8 cellular contexts compared by ENCODE assay signal in the genomic region with DNA sequence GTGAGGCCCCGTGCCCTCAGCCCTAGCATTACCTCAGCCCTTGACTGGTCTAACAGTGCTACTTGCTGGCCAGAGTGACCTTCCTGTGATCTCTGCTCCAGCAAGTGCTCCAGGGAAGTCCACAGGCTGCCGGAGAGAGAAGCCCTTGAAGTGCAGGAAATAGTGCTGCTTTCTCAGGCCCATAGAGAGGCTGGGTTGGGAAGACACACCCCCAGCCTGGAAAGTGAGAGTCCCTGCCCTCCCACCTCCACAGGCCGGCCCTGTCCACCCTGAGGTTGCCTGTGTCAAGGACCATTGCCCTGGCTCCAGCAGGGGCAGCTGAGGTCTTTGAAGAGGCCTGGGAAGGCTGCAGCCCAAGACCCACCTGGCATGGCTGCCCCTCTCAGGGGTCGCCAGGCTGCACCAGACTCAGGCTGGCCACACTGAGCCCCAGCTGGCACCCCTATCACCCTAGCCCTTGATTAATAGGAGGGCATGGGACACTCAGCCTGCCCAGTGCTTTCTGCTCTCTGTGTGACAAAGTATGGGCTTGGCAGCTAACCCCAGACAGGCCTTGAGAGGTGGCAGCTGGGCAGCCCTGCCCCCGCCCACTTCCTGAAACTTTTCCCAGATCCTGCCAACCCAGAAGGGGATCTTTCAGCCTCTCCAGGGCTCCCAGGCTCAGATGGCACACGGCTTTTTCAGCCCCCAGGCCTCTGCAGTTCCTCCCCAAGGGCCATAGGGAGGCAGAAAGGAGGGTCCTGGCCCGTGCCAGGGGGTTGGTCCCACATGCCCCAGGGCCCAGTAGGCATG. TPM values are rescaled to one million over a fixed set of nuclear protein-coding genes. Genes with fewer than 3 reads are reported as not detected.
DNase-seq lines count a peak whose midpoint lies in the region; ATAC-seq and TF ChIP-seq lines count a peak whose summit lies in the region.

No MANE protein-coding gene starts in this region.

- no peak overlapping the region for H3K4me3 ChIP-seq in osteoblast (ENCODE audit: insufficient read depth, low read length)

- no peaks in the 10 kb centered on the region for H3K9me3 Mint-ChIP-seq in activated naive CD8-positive, alpha-beta T cell treated with anti-CD3 and anti-CD28 coated beads, Interleukin-2, amount 50 U/mL, for 24 hours

- H3K27ac Mint-ChIP-seq in activated naive CD8-positive, alpha-beta T cell treated with anti-CD3 and anti-CD28 coated beads, Interleukin-2, amount 50 U/mL, for 24 hours = no peak overlapping the region

- H3K4me3 Mint-ChIP-seq in activated naive CD8-positive, alpha-beta T cell treated with anti-CD3 and anti-CD28 coated beads, Interleukin-2, amount 50 U/mL, for 24 hours = no peak overlapping the region

- peaks cover 41% of the 10 kb centered on the region for H3K4me1 ChIP-seq in osteoblast (ENCODE audit: insufficient read depth, low read length)

- H2AFZ ChIP-seq in osteoblast (ENCODE audit: low read length) = no peak overlapping the region

- ATAC-seq in activated naive CD8-positive, alpha-beta T cell treated with anti-CD3 and anti-CD28 coated beads, Interleukin-2, amount 50 U/mL, for 24 hours = no peak
- no peak for ATAC-seq in HG02884 (IDR thresholded peaks at IDR 0.05; ENCODE audit: unreplicated experiment)

- no peaks in the 10 kb centered on the region for H3K27me3 ChIP-seq in osteoblast (ENCODE audit: insufficient read depth, low read length)

- H3K27me3 Mint-ChIP-seq in activated naive CD8-positive, alpha-beta T cell treated with anti-CD3 and anti-CD28 coated beads, Interleukin-2, amount 50 U/mL, for 24 hours = no peaks in the 10 kb centered on the region

- H4K20me1 ChIP-seq in osteoblast (ENCODE audit: insufficient read depth, low read length) = peaks cover 91% of the 10 kb centered on the region

- peaks cover 2% of the 10 kb centered on the region for H3K4me1 Mint-ChIP-seq in activated naive CD8-positive, alpha-beta T cell treated with anti-CD3 and anti-CD28 coated beads, Interleukin-2, amount 50 U/mL, for 24 hours

- DNase-seq in AG08396 (ENCODE audit: low spot score) (peak; percentile 25), NCI-H446 treated with DMSO at 0.1 percent for 48 hours (lab: John Stamatoyannopoulos, UW) (peak; percentile 14), globus pallidus (ENCODE audit: low spot score) (peak; percentile 34), osteoblast (ENCODE audit: insufficient read length, low spot score, missing footprints) (peak; percentile 86), cerebellum (ENCODE audit: low spot score) (no peak), GM13977 (ENCODE audit: low spot score) (no peak)
- DNase-seq in activated naive CD8-positive, alpha-beta T cell treated with anti-CD3 and anti-CD28 coated beads, Interleukin-2, amount 50 U/mL, for 24 hours = no peak

- H3K4me2 ChIP-seq in osteoblast (ENCODE audit: insufficient read depth, low read length) = no peak overlapping the region

- H3K9me3 ChIP-seq in osteoblast (ENCODE audit: low read depth, low read length) = no peaks in the 10 kb centered on the region

- in situ Hi-C loops in GM13977 (cut with MboI; ENCODE audit: low pct_unique_long_range_greater_than_20kb, low sequenced_read_pairs, unreplicated experiment) = no loop called here

- no peaks in the 10 kb centered on the region for H3K36me3 Mint-ChIP-seq in activated naive CD8-positive, alpha-beta T cell treated with anti-CD3 and anti-CD28 coated beads, Interleukin-2, amount 50 U/mL, for 24 hours (ENCODE audit: low read depth)

- peak overlapping the region; percentile 0 for H3K27ac ChIP-seq in osteoblast (ENCODE audit: low read depth, low read length)

- no peak for TF ChIP-seq CTCF in osteoblast (IDR thresholded peaks at IDR 0.05; ENCODE audit: extremely low read depth, low read depth, low read length)
- TF ChIP-seq CTCF in GM13977 (IDR thresholded peaks at IDR 0.05; ENCODE audit: extremely low read depth, insufficient read depth, missing control alignments) = no peak

- no peaks in the 10 kb centered on the region for H3K36me3 ChIP-seq in osteoblast (ENCODE audit: insufficient read depth, low read length)

- H3K79me2 ChIP-seq in osteoblast (ENCODE audit: insufficient read depth, low read length) = peaks cover 90% of the 10 kb centered on the region

RNA-seq across cellular contexts. Expression of a gene that starts 21.7 kb away (rescaled TPM):
- total RNA-seq in osteoblast = 146 and 158 TPM in 2 replicates
- total RNA-seq in cerebellum = 74.9 TPM

RNA-seq across cellular contexts. Expression of a gene that starts 24.1 kb away (rescaled TPM):
- total RNA-seq in osteoblast (not detected in 2 replicates), cerebellum (not detected)

RNA-seq across cellular contexts. Expression of a gene that starts 28.3 kb away (rescaled TPM):
- total RNA-seq in osteoblast = not detected in 2 replicates
- total RNA-seq in cerebellum = 11.4 TPM

RNA-seq across cellular contexts. Expression of a gene that starts 43.0 kb away (rescaled TPM):
- total RNA-seq in osteoblast (9.0 and 13.3 TPM in 2 replicates), cerebellum (6.8 TPM)

Comparison
In these comparisons a context has a peak if more than half of its experiments do, and no peak if none do; other contexts are left out.
1. DNase-seq: peak in AG08396 (single experiment), NCI-H446 treated with DMSO at 0.1 percent for 48 hours (single experiment), globus pallidus (single experiment) and osteoblast (single experiment); none in activated naive CD8-positive, alpha-beta T cell treated with anti-CD3 and anti-CD28 coated beads, Interleukin-2, amount 50 U/mL, for 24 hours (single experiment), cerebellum (single experiment) and GM13977 (single experiment).
2. RNA of a gene that starts 28.3 kb away (total RNA-seq): 11.4 TPM in cerebellum (single experiment); not detected in osteoblast; every median in the first group is over 10 times any median in the second.